In the genomic region with DNA sequence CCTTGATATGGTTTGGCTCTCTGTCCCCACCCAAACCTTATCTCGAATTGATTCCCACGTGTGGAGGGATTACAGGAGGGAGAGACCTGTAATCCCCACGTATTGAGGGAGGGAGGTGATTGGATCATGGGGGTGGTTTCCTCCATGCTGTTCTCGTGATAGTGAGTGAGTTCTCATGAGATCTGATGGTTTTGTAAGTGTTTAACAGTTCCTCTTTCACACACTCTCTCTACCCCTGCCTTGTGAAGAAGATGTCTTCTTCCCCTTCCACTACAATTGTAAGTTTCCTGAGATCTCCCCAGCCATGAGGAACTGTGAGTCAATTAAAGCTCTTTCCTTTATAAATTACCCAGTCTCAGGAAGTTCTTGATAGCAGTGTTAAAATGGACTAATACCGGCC, we compare ENCODE assay signal across 9 cellular contexts. TPM values are rescaled to one million over a fixed set of nuclear protein-coding genes. Genes with fewer than 3 reads are reported as not detected.
"Had no signal": no experiment of that assay in that cellular context is flagged by ENCODE, and none has a peak within 500 bp of the region (broad histone marks: within the 10 kb centered on the region; RNA-seq: fewer than 3 reads in every experiment).

No MANE protein-coding gene starts in this region.

RNA-seq across cellular contexts. Expression of a gene that starts 42.6 kb away (rescaled TPM):
- total RNA-seq: HepG2, HT1080, IMR-90, M059J, OCI-LY7, PC-9, RPMI7951, SJSA1, T-helper 17 cell had no signal
- polyA plus RNA-seq: HepG2, IMR-90 had no signal
